In the genomic region with DNA sequence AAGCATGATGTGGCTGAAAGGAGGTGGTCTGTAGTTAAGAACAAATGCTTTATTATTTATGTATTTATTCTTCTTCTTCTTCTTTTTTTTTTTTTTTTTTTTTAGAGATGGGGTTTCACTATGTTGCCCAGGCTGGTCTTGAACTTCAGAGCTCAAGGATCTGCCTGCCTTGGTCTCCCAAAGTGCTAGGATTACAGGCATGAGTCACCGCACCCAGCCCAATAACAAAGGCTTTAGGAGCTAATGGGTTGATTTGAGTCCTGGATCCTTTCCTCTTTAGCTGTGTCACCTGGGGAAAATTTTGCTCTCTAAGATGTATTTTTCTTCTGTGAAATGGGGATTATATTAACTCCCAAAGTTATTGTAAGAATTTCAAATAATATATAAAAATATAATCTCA, we compare ENCODE assay signal across 2 cellular contexts.
TF ChIP-seq lines count a peak whose summit lies in the region.

No MANE protein-coding gene starts in this region.

TF ChIP-seq in WTC11, 78 proteins besides CTCF, POLR2A, EP300 and RAD21:
- TF ChIP-seq ZNF121 (CRISPR knock-in tag; IDR thresholded peaks at IDR 0.05) (peak; percentile 60; the same call in 1 of the 2 replicates), MYBL2 (CRISPR knock-in tag; IDR thresholded peaks at IDR 0.05) (no peak)

TF ChIP-seq in H1, 55 proteins besides CTCF, POLR2A, EP300 and RAD21:
- peak; percentile 14; the same call in 1 of the 2 replicates for TF ChIP-seq JUND (IDR thresholded peaks at IDR 0.05; ENCODE audit: low read length)
- TF ChIP-seq RFX5 (IDR thresholded peaks at IDR 0.05; ENCODE audit: borderline replicate concordance, low read depth, low read length) = no peak
